ENCODE assay signal across 1 cellular context in the genomic region with DNA sequence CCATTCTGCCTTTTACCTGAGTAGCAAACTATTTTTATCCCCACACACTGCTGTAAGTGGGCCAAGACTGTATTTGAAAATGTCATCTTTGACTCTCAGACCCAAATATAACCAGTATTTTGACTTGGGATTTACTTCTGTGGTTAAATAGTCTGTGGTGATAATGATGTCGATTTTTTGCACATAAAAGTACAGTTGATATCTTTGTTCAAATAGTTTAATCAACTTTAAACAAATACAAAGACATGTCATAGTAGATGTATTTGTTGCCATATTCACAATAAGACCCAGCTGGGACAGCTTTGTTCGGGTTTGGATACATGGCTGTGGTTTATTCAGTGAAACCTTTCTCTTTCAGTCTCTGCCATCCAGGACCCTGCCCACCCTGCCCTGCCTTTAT.
TF ChIP-seq lines count a peak whose summit lies in the region.

No MANE protein-coding gene starts in this region.

TF ChIP-seq in GM12878, 131 proteins besides CTCF, POLR2A, EP300 and RAD21:
- TF ChIP-seq GATAD2B (conservative IDR thresholded peaks at IDR 0.05; ENCODE audit: low read depth): no peak
- TF ChIP-seq SREBF1 (IDR thresholded peaks at IDR 0.05; ENCODE audit: low read length): no peak
- no peak for TF ChIP-seq FOS (IDR thresholded peaks at IDR 0.05; ENCODE audit: borderline replicate concordance, extremely low read depth, insufficient read length)
- TF ChIP-seq RB1 (IDR thresholded peaks at IDR 0.05; ENCODE audit: borderline replicate concordance): no peak
- TF ChIP-seq ZBED1 (IDR thresholded peaks at IDR 0.05; ENCODE audit: borderline replicate concordance): no peak
- no peak for TF ChIP-seq ATF2 (IDR thresholded peaks at IDR 0.05; ENCODE audit: low read length)
- no peak for TF ChIP-seq NFIC (IDR thresholded peaks at IDR 0.05; ENCODE audit: low read depth, low read length)
TF ChIP-seq in GM12878: peak in this region for 0.
